Comparison of ENCODE assay signal across 14 cellular contexts in the genomic region with DNA sequence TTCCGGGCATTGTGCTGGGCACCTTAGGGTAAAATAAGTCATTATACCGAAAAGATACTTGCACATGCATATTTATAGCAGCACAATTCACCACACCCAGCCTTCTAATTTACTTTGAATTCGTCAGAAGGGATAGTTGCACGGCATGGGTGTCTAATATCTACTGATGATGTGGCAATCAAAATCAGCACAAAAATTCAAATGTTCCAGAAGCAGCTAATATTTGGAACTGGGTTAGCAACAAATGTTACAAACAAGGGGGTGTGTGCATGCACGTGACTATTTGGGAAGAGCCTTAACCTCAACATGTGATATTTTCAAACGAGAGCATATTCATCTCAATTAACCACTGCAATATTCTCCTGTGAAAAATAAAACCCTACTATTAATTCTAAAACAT.
A peak's percentile ranks its signal among the peaks of the same experiment; 100 is the strongest.
DNase-seq lines count a peak whose midpoint lies in the region; TF ChIP-seq lines count a peak whose summit lies in the region.
"Had no signal": no experiment of that assay in that cellular context is flagged by ENCODE, and none has a peak within 500 bp of the region (broad histone marks: within the 10 kb centered on the region; RNA-seq: fewer than 3 reads in every experiment).

No MANE protein-coding gene starts in this region.

- H3K9me3 ChIP-seq in right atrium auricular region = no peaks in the 10 kb centered on the region
- no peaks in the 10 kb centered on the region for H3K9me3 ChIP-seq in H9 (ENCODE audit: control insufficient read depth, low read depth, low read length)
- H3K9me3 ChIP-seq: BLaER1, ovary, SJSA1 had no signal

- H3K56ac ChIP-seq in H9 (ENCODE audit: insufficient read length, low read depth, low read length) = no peak overlapping the region

- TF ChIP-seq CTCF in dorsolateral prefrontal cortex (IDR thresholded peaks at IDR 0.05 in 54 of 56, conservative IDR thresholded peaks at IDR 0.05 in 2 of 56; ENCODE audit: low read depth in 1 of 56, partially characterized antibody in 56 of 56) (no peak), right atrium auricular region (IDR thresholded peaks at IDR 0.05) (no peak), H9 (conservative IDR thresholded peaks at IDR 0.05) (no peak)

- no peaks in the 10 kb centered on the region for H3K23me2 ChIP-seq in H9 (ENCODE audit: insufficient read length, low read depth, low read length, poor library complexity, severe bottlenecking)

- H3K27ac Mint-ChIP-seq in H9 = no peak overlapping the region

- H2BK5ac ChIP-seq in H9 (ENCODE audit: insufficient read length, low read length) = no peak overlapping the region

- H3K4me2 ChIP-seq in H9 (ENCODE audit: insufficient read depth, insufficient read length, low read length) = no peak overlapping the region
- H3K4me2 ChIP-seq: BLaER1 had no signal

- H3K9ac ChIP-seq in H9 (ENCODE audit: extremely low read depth, insufficient read length, low read length) = no peak overlapping the region
- H3K9ac ChIP-seq: BLaER1 had no signal

- peaks cover 2% of the 10 kb centered on the region for H3K79me1 ChIP-seq in H9 (ENCODE audit: insufficient read depth, low read depth, low read length, poor library complexity, severe bottlenecking)

- peak; percentile 62 for DNase-seq in GM04504 (ENCODE audit: low read depth)
- DNase-seq in dorsolateral prefrontal cortex = no peak
- peak; percentile 70 for DNase-seq in right atrium auricular region (ENCODE audit: low spot score)
- DNase-seq in superior temporal gyrus (ENCODE audit: extremely low spot score) = peak; percentile 61
- no peak for DNase-seq in H9
- no peak for DNase-seq in Ammon's horn (ENCODE audit: low spot score)
- no peak for DNase-seq in putamen (ENCODE audit: low spot score)
- DNase-seq in NCI-H1930 (lab: John Stamatoyannopoulos, UW) = no peak
- DNase-seq: activated CD8-positive, alpha-beta memory T cell treated with anti-CD3 and anti-CD28 coated beads for 24 hours; activated gamma-delta T cell treated with Interleukin-2 at 50 U/mL for 16 hours had no signal

- no peak overlapping the region for H2BK12ac ChIP-seq in H9 (ENCODE audit: insufficient read length, low read depth, low read length)

- no peak overlapping the region for H3T11ph ChIP-seq in H9 (ENCODE audit: low read length)

- no peak overlapping the region for H3K14ac ChIP-seq in H9 (ENCODE audit: insufficient read depth, low read length)

- H3K36me3 Mint-ChIP-seq in H9 (ENCODE audit: insufficient read depth in 1 of 3, low read depth in 3 of 3) = peaks cover 4 to 6% (median 5%) of the 10 kb centered on the region in 3 experiments; a peak in 6 of 7 replicates

- no peaks in the 10 kb centered on the region for H4K20me1 ChIP-seq in H9 (ENCODE audit: control insufficient read depth, insufficient read depth, insufficient read length)
- H4K20me1 ChIP-seq: BLaER1 had no signal

- no peak overlapping the region for H2AFZ ChIP-seq in H9 (ENCODE audit: low read length)

- H3K79me2 ChIP-seq in H9 (ENCODE audit: insufficient read depth, low read length) = no peaks in the 10 kb centered on the region; the same call in 1 of the 2 replicates

- H3K27me3 Mint-ChIP-seq in H9 (ENCODE audit: low read depth) = no peaks in the 10 kb centered on the region

- intact Hi-C loops in dorsolateral prefrontal cortex (cut with DNase I) = no loop called here

- no peak overlapping the region for H2AK5ac ChIP-seq in H9 (ENCODE audit: insufficient read length, low read length)

- no peak overlapping the region for H3K23ac ChIP-seq in H9 (ENCODE audit: insufficient read length, low read depth, low read length)

- no peaks in the 10 kb centered on the region for H3K27me3 ChIP-seq in dorsolateral prefrontal cortex
- no peaks in the 10 kb centered on the region for H3K27me3 ChIP-seq in right atrium auricular region
- no peaks in the 10 kb centered on the region for H3K27me3 ChIP-seq in H9 (ENCODE audit: insufficient read depth, low read length)
- H3K27me3 ChIP-seq: BLaER1, cardiac muscle cell, ovary, SJSA1 had no signal

- H4K91ac ChIP-seq in H9 (ENCODE audit: insufficient read length, low read depth, low read length) = no peak overlapping the region

- no peak overlapping the region for H3K4ac ChIP-seq in H9 (ENCODE audit: low read depth, low read length)

- H2BK20ac ChIP-seq in H9 (ENCODE audit: low read depth, low read length, poor library complexity, severe bottlenecking) = no peak overlapping the region

- no CpG with 5 or more reads among the region's 6 CpGs for WGBS in H9 (ENCODE audit: extremely low coverage, insufficient read length, low lambda C conversion rate)

- H3K18ac ChIP-seq in H9 (ENCODE audit: insufficient read length, low read depth, low read length) = no peak overlapping the region

- H2BK15ac ChIP-seq in H9 (ENCODE audit: low read depth, low read length) = no peak overlapping the region

- H4K8ac ChIP-seq in H9 (replicated peaks; ENCODE audit: insufficient read length, low read depth, low read length) = no peak overlapping the region

- no peak overlapping the region for H4K5ac ChIP-seq in H9 (ENCODE audit: insufficient read length, low read depth, low read length)

- no peak overlapping the region for H3K4me3 Mint-ChIP-seq in H9

- H3K4me1 ChIP-seq in right atrium auricular region (peaks cover 0 to 66% of the 10 kb centered on the region in 2 donors), H9 (ENCODE audit: insufficient read depth, low read length) (no peaks in the 10 kb centered on the region)
- H3K4me1 ChIP-seq: BLaER1 had no signal

- H3K36me3 ChIP-seq in right atrium auricular region = no peaks in the 10 kb centered on the region
- H3K36me3 ChIP-seq: BLaER1, cardiac muscle cell, ovary, SJSA1 had no signal

- H3K27ac ChIP-seq in dorsolateral prefrontal cortex (peak overlapping the region in 57 of 59 donors; percentile 8 to 96 (median 81)), right atrium auricular region (peak overlapping the region; percentile 31 to 57), H9 (ENCODE audit: insufficient read length, low read depth, low read length) (no peak overlapping the region)
- H3K27ac ChIP-seq: BLaER1, cardiac muscle cell had no signal

- no peak overlapping the region for H2BK120ac ChIP-seq in H9 (ENCODE audit: low read depth, low read length, poor library complexity, severe bottlenecking)

- no peaks in the 10 kb centered on the region for H3K4me1 Mint-ChIP-seq in H9

- H3K4me3 ChIP-seq in dorsolateral prefrontal cortex (peak overlapping the region in 8 of 59 donors; percentile 2 to 25 (median 8)), right atrium auricular region (no peak overlapping the region)
- H3K4me3 ChIP-seq: BLaER1, cardiac muscle cell, ovary, SJSA1 had no signal

- H3K9me3 Mint-ChIP-seq in H9 = peaks cover 2 to 4% of the 10 kb centered on the region in 2 experiments; a peak in 4 of 5 replicates

Comparison
In these comparisons a context has a peak if more than half of its experiments do, and no peak if none do; other contexts are left out.
1. DNase-seq: peak in GM04504 (single experiment), right atrium auricular region (single experiment) and superior temporal gyrus (single experiment); none in dorsolateral prefrontal cortex (0 of 10), H9 (single experiment), Ammon's horn (single experiment), putamen (single experiment) and NCI-H1930 (0 of 2).